In genomic region chr5:58999804-59000595, GRCh38 we compare ENCODE assay signal across 14 cellular contexts.
DNase-seq lines count a peak whose midpoint lies in the region; ATAC-seq, FAIRE-seq and TF ChIP-seq lines count a peak whose summit lies in the region.
"Had no signal": no experiment of that assay in that cellular context is flagged by ENCODE, and none has a peak within 500 bp of the region (broad histone marks: within the 10 kb centered on the region; RNA-seq: fewer than 3 reads in every experiment).

No MANE protein-coding gene starts in this region.

- H3K79me1 ChIP-seq in H1 (ENCODE audit: low read depth, low read length): no peaks in the 10 kb centered on the region

- peaks cover 48% of the 10 kb centered on the region for H3K4me1 Mint-ChIP-seq in activated naive CD8-positive, alpha-beta T cell treated with anti-CD3 and anti-CD28 coated beads, Interleukin-2, amount 50 U/mL, for 24 hours

- H3K14ac ChIP-seq in H1 (ENCODE audit: insufficient read length): no peak overlapping the region

- H3K4me3 ChIP-seq in H7 (ENCODE audit: insufficient read depth, low read depth, low read length): no peak overlapping the region
- H3K4me3 ChIP-seq in H1 (ENCODE audit: extremely low read depth in 1 of 4, insufficient read depth in 2 of 4, low read depth in 3 of 4, low read length in 4 of 4): no peak overlapping the region
- H3K4me3 ChIP-seq: coronary artery, upper lobe of left lung had no signal

- POLR2A ChIA-PET in H1 (lab: Charles Lee; ENCODE audit: partially characterized antibody): interaction anchor here (0.7 to 0.9 kb wide), 2 partner anchors 14 to 126 kb away, joined by 3 read pairs; no protein-coding TSS in a partner anchor

- H3K9me3 ChIP-seq in H1 (ENCODE audit: insufficient read depth in 2 of 2, low read depth in 1 of 2, low read length in 1 of 2): no peaks in the 10 kb centered on the region; a peak in 1 of 4 replicates
- H3K9me3 ChIP-seq: neutrophil, upper lobe of left lung had no signal

- no peak for TF ChIP-seq EP300 in H1 (IDR thresholded peaks at IDR 0.05; ENCODE audit: borderline replicate concordance in 1 of 2, low read depth in 2 of 2, low read length in 2 of 2)

- H2BK5ac ChIP-seq in H1 (ENCODE audit: low read depth, low read length): no peak overlapping the region

- no peak for TF ChIP-seq RAD21 in H1 (IDR thresholded peaks at IDR 0.05 in 1 of 2, conservative IDR thresholded peaks at IDR 0.05 in 1 of 2; ENCODE audit: low read depth in 2 of 2, low read length in 2 of 2)

- peaks cover 2 to 14% (median 10%) of the 10 kb centered on the region in 4 experiments; a peak in 6 of 7 replicates for H3K4me1 ChIP-seq in H1 (replicated peaks in 1 of 4; ENCODE audit: control insufficient read depth in 3 of 4, insufficient read depth in 4 of 4, low read length in 3 of 4)

- no peak overlapping the region for H2BK15ac ChIP-seq in H1 (ENCODE audit: low read length)

- no peak overlapping the region for H3K4ac ChIP-seq in H1 (replicated peaks; ENCODE audit: insufficient read length, low read depth, low read length)

- peak; percentile 41 for DNase-seq in H7
- peak; percentile 98 for DNase-seq in NCI-H524 (lab: John Stamatoyannopoulos, UW)
- peak in 1 of 2 experiments; percentile 61 for DNase-seq in H1 (ENCODE audit: low read depth in 1 of 2, low spot score in 2 of 2)
- DNase-seq in occipital lobe (lab: John Stamatoyannopoulos, UW): peak; percentile 86
- no peak for DNase-seq in T1000 (lab: John Stamatoyannopoulos, UW)
- DNase-seq in NCI-H446 treated with DMSO at 0.1 percent for 48 hours (lab: John Stamatoyannopoulos, UW): no peak
- no peak for DNase-seq in activated naive CD8-positive, alpha-beta T cell treated with anti-CD3 and anti-CD28 coated beads, Interleukin-2, amount 50 U/mL, for 24 hours
- DNase-seq: activated CD4-positive, alpha-beta memory T cell treated with anti-CD3 and anti-CD28 coated beads, Interleukin-2, amount 10 ng/mL, durations not matched to agents 7 days and 5 days; activated naive CD4-positive, alpha-beta T cell treated with anti-CD3 and anti-CD28 coated beads, Interleukin-2, amount 10 ng/mL, durations not matched to agents 7 days and 5 days; NCI-H1105 treated with DMSO at 0.1 percent for 48 hours; upper lobe of left lung had no signal

- H3K4me2 ChIP-seq in H1 (ENCODE audit: insufficient read depth in 1 of 2, low read depth in 2 of 2, low read length in 2 of 2): no peak overlapping the region

- no peaks in the 10 kb centered on the region for H3K23me2 ChIP-seq in H1 (ENCODE audit: low read depth, low read length)

- WGBS in H1 (ENCODE audit: extremely low coverage in 1 of 2, insufficient coverage in 1 of 2, insufficient read length in 1 of 2, insufficient replicate concordance in 2 of 2, low coverage in 1 of 2, low lambda C conversion rate in 2 of 2, missing lambda C conversion rate in 1 of 2), 2 experiments: 87% methylated on average over 10 of the region's 10 CpGs; no CpG with 5 or more reads in 1 of the 2 experiments

- no peaks in the 10 kb centered on the region for H3K27me3 Mint-ChIP-seq in activated naive CD8-positive, alpha-beta T cell treated with anti-CD3 and anti-CD28 coated beads, Interleukin-2, amount 50 U/mL, for 24 hours
- H3K27me3 Mint-ChIP-seq: activated CD4-positive, alpha-beta memory T cell treated with anti-CD3 and anti-CD28 coated beads, Interleukin-2, amount 10 ng/mL, durations not matched to agents 7 days and 5 days; activated naive CD4-positive, alpha-beta T cell treated with anti-CD3 and anti-CD28 coated beads, Interleukin-2, amount 10 ng/mL, durations not matched to agents 7 days and 5 days had no signal

- H2BK120ac ChIP-seq in H1 (replicated peaks; ENCODE audit: low read depth, low read length): no peak overlapping the region

- H3K27me3 ChIP-seq in H7 (ENCODE audit: control insufficient read depth, insufficient read depth, low read length): no peaks in the 10 kb centered on the region
- no peaks in the 10 kb centered on the region for H3K27me3 ChIP-seq in H1 (replicated peaks in 1 of 4; ENCODE audit: control insufficient read depth in 3 of 4, extremely low read depth in 1 of 4, insufficient read depth in 3 of 4, low read length in 3 of 4)
- H3K27me3 ChIP-seq: neutrophil, upper lobe of left lung had no signal

- CTCF ChIA-PET in H1 (lab: Charles Lee; ENCODE audit: partially characterized antibody): interaction anchor here (0.9 to 14.8 kb wide), 6 partner anchors 8 to 114 kb away, joined by 3 to 206 read pairs (median 4); no protein-coding TSS in a partner anchor

- H3K18ac ChIP-seq in H1 (ENCODE audit: extremely low read depth, low read length): no peak overlapping the region

- H3K4me3 Mint-ChIP-seq in activated naive CD8-positive, alpha-beta T cell treated with anti-CD3 and anti-CD28 coated beads, Interleukin-2, amount 50 U/mL, for 24 hours: no peak overlapping the region
- H3K4me3 Mint-ChIP-seq: activated CD4-positive, alpha-beta memory T cell treated with anti-CD3 and anti-CD28 coated beads, Interleukin-2, amount 10 ng/mL, durations not matched to agents 7 days and 5 days; activated naive CD4-positive, alpha-beta T cell treated with anti-CD3 and anti-CD28 coated beads, Interleukin-2, amount 10 ng/mL, durations not matched to agents 7 days and 5 days had no signal

- no peak overlapping the region for H2AFZ ChIP-seq in H1 (ENCODE audit: low read length)

- no peak overlapping the region for H4K5ac ChIP-seq in H1 (ENCODE audit: insufficient read length, low read depth, low read length)

- H3K56ac ChIP-seq in H1 (replicated peaks; ENCODE audit: insufficient read length, low read depth, low read length): no peak overlapping the region

- no peak overlapping the region for H3K27ac ChIP-seq in H1 (ENCODE audit: low read depth, low read length)
- H3K27ac ChIP-seq: coronary artery, neutrophil, upper lobe of left lung had no signal

- H3K36me3 ChIP-seq in H7 (replicated peaks; ENCODE audit: control insufficient read depth, insufficient read depth, low read length) (no peaks in the 10 kb centered on the region), H1 (ENCODE audit: control insufficient read depth in 2 of 4, insufficient read depth in 4 of 4, low read length in 3 of 4) (no peaks in the 10 kb centered on the region)
- H3K36me3 ChIP-seq: neutrophil, upper lobe of left lung had no signal

- H3K23ac ChIP-seq in H1 (ENCODE audit: insufficient read length): no peak overlapping the region

- no peak overlapping the region for H4K91ac ChIP-seq in H1 (replicated peaks; ENCODE audit: insufficient read length, low read length)

- peak; percentile 73 for FAIRE-seq in H1 (lab: Jason Lieb, UNC)

- H3K79me2 ChIP-seq in H1 (ENCODE audit: control insufficient read depth in 1 of 2, insufficient read depth in 2 of 2, low read length in 2 of 2): no peaks in the 10 kb centered on the region

- H3K9me3 Mint-ChIP-seq in activated naive CD8-positive, alpha-beta T cell treated with anti-CD3 and anti-CD28 coated beads, Interleukin-2, amount 50 U/mL, for 24 hours: no peaks in the 10 kb centered on the region
- H3K9me3 Mint-ChIP-seq: activated CD4-positive, alpha-beta memory T cell treated with anti-CD3 and anti-CD28 coated beads, Interleukin-2, amount 10 ng/mL, durations not matched to agents 7 days and 5 days; activated naive CD4-positive, alpha-beta T cell treated with anti-CD3 and anti-CD28 coated beads, Interleukin-2, amount 10 ng/mL, durations not matched to agents 7 days and 5 days had no signal

- no peak overlapping the region for H2BK12ac ChIP-seq in H1 (ENCODE audit: low read depth, low read length)

- no peak for ATAC-seq in GM21526 (IDR thresholded peaks at IDR 0.05; ENCODE audit: low FRiP score, unreplicated experiment)
- no peak for ATAC-seq in activated naive CD8-positive, alpha-beta T cell treated with anti-CD3 and anti-CD28 coated beads, Interleukin-2, amount 50 U/mL, for 24 hours

- H3K27ac Mint-ChIP-seq in activated naive CD8-positive, alpha-beta T cell treated with anti-CD3 and anti-CD28 coated beads, Interleukin-2, amount 50 U/mL, for 24 hours: no peak overlapping the region
- H3K27ac Mint-ChIP-seq: activated CD4-positive, alpha-beta memory T cell treated with anti-CD3 and anti-CD28 coated beads, Interleukin-2, amount 10 ng/mL, durations not matched to agents 7 days and 5 days; activated naive CD4-positive, alpha-beta T cell treated with anti-CD3 and anti-CD28 coated beads, Interleukin-2, amount 10 ng/mL, durations not matched to agents 7 days and 5 days had no signal

- no peak overlapping the region for H3K9ac ChIP-seq in H1 (replicated peaks in 1 of 4; ENCODE audit: extremely low read depth in 1 of 4, low read depth in 3 of 4, low read length in 3 of 4)

- no peak overlapping the region for H2BK20ac ChIP-seq in H1 (ENCODE audit: low read length)

- no peak for TF ChIP-seq CTCF in H1 (IDR thresholded peaks at IDR 0.05; ENCODE audit: control extremely low read depth in 1 of 3, insufficient read depth in 1 of 3, low read depth in 1 of 3, low read length in 3 of 3)

- H3K36me3 Mint-ChIP-seq in activated naive CD8-positive, alpha-beta T cell treated with anti-CD3 and anti-CD28 coated beads, Interleukin-2, amount 50 U/mL, for 24 hours (ENCODE audit: low read depth): peaks cover 12% of the 10 kb centered on the region

- no peaks in the 10 kb centered on the region for H4K20me1 ChIP-seq in H1 (replicated peaks in 1 of 2; ENCODE audit: control insufficient read depth in 1 of 2, insufficient read depth in 2 of 2, low read length in 2 of 2)

- TF ChIP-seq POLR2A in H1 (IDR thresholded peaks at IDR 0.05; ENCODE audit: control extremely low read depth in 1 of 2, low read depth in 2 of 2, low read length in 2 of 2): 0 out of 3 replicates have a peak, but pooled peaks of 1 of the 2 experiments have one; percentile 28

- H4K8ac ChIP-seq in H1 (ENCODE audit: extremely low read depth, insufficient read depth, low read length): no peak overlapping the region

- no peak overlapping the region for H2AK5ac ChIP-seq in H1 (ENCODE audit: low read depth, low read length)

TF ChIP-seq in H1, 55 proteins besides CTCF, POLR2A, EP300 and RAD21 (continues in another document):
- TF ChIP-seq HDAC6 (IDR thresholded peaks at IDR 0.05; ENCODE audit: low read depth, low read length) (no peak), POU5F1 (IDR thresholded peaks at IDR 0.05; ENCODE audit: low read depth, low read length) (no peak), CBX5 (IDR thresholded peaks at IDR 0.05; ENCODE audit: low read depth, low read length) (no peak), SRF (IDR thresholded peaks at IDR 0.05; ENCODE audit: low read depth, low read length) (peak; percentile 92), TAF7 (optimal IDR thresholded peaks at IDR 0.05; ENCODE audit: borderline replicate concordance, low read depth, low read length) (no peak), CREB1 (IDR thresholded peaks at IDR 0.05) (no peak), YY1 (IDR thresholded peaks at IDR 0.05; ENCODE audit: low read depth, low read length) (peak; percentile 52; the same call in 1 of the 2 replicates), TEAD4 (IDR thresholded peaks at IDR 0.05; ENCODE audit: low read depth, low read length) (0 out of 2 replicates have a peak, but pooled peaks have one; percentile 16), CEBPB (IDR thresholded peaks at IDR 0.05; ENCODE audit: low read depth, low read length) (no peak), SIRT6 (IDR thresholded peaks at IDR 0.05; ENCODE audit: low read length) (no peak), ZNF274 (IDR thresholded peaks at IDR 0.05; ENCODE audit: borderline replicate concordance, extremely low read depth, low read length) (no peak), ASH2L (IDR thresholded peaks at IDR 0.05; ENCODE audit: low read length) (no peak)

Comparison
In these comparisons a context has a peak if more than half of its experiments do, and no peak if none do; other contexts are left out.
1. DNase-seq: peak in H7 (single experiment), NCI-H524 (2 of 2) and occipital lobe (single experiment); none in T1000 (single experiment), NCI-H446 treated with DMSO at 0.1 percent for 48 hours (single experiment) and activated naive CD8-positive, alpha-beta T cell treated with anti-CD3 and anti-CD28 coated beads, Interleukin-2, amount 50 U/mL, for 24 hours (single experiment).